Comparison of ENCODE assay signal across 8 cellular contexts in the genomic region with DNA sequence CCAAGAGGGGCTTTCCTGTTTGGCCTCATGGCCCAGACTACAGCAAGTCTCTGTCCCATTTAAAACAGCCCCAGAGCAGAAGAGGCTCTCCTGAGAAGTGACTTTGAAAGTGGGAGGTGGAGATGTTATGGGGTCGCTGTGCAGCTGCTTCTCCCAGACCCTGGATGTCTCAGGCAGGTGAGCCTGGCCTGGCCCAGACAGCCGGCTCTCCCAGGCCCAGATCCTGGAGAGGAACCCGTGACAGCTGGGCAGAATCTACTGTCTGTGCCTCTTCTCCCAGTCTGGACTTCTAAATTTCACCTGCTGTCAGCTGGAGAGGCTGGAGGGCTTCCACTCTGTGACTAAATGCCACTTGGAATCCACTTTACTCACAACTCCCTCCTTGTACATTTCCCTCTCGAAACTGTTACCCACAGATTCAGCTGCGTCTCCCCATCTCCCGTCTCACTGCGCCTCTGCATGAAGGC. TPM values are rescaled to one million over a fixed set of nuclear protein-coding genes. Genes with fewer than 3 reads are reported as not detected.
DNase-seq lines count a peak whose midpoint lies in the region; ATAC-seq and TF ChIP-seq lines count a peak whose summit lies in the region.
"Had no signal": no experiment of that assay in that cellular context is flagged by ENCODE, and none has a peak within 500 bp of the region (broad histone marks: within the 10 kb centered on the region; RNA-seq: fewer than 3 reads in every experiment).

No MANE protein-coding gene starts in this region.

- H2AFZ ChIP-seq in GM23248 = peak overlapping the region; percentile 99

- H3K27me3 ChIP-seq in GM23248 (replicated peaks; ENCODE audit: insufficient read depth) (no peaks in the 10 kb centered on the region), heart right ventricle (no peaks in the 10 kb centered on the region)

- no peak for TF ChIP-seq CTCF in heart right ventricle (IDR thresholded peaks at IDR 0.05)

- in situ Hi-C loops in GM23248 (cut with MboI) = no loop called here

- intact Hi-C loops in heart right ventricle (cut with DNase I) = loop anchor here in 1 of 10 donors (2.0 kb wide), 1 partner anchor 17 kb away; no protein-coding TSS in a partner anchor

- peak overlapping the region; percentile 81 for H3K9ac ChIP-seq in GM23248

- H3F3A ChIP-seq in GM23248 (ENCODE audit: insufficient read depth) = peaks cover 6% of the 10 kb centered on the region; the same call in 1 of the 2 replicates

- peak; percentile 12; the same call in 2 of the 3 replicates for ATAC-seq in SK-N-SH treated with all-trans-retinoic acid at 6 μM for 48 hours
- ATAC-seq in heart right ventricle = peak in 3 of 8 donors; percentile 1 to 4 (median 1)
- ATAC-seq in HG02763 (IDR thresholded peaks at IDR 0.05; ENCODE audit: unreplicated experiment) = no peak
- ATAC-seq in GM19324 (IDR thresholded peaks at IDR 0.05; ENCODE audit: low FRiP score, unreplicated experiment) = no peak

- H3K27ac ChIP-seq in GM23248 = peak overlapping the region; percentile 88
- H3K27ac ChIP-seq in heart right ventricle = peak overlapping the region; percentile 32 to 93 (median 76)

- H3K4me2 ChIP-seq in GM23248 (ENCODE audit: unreplicated experiment) = peak overlapping the region; percentile 79

- no peaks in the 10 kb centered on the region for H3K9me2 ChIP-seq in GM23248 (ENCODE audit: insufficient read depth)

- H3K9me3 ChIP-seq in GM23248 (ENCODE audit: low read depth) (no peaks in the 10 kb centered on the region), heart right ventricle (no peaks in the 10 kb centered on the region)

- peaks cover 10% of the 10 kb centered on the region for H3K4me1 ChIP-seq in GM23248 (ENCODE audit: insufficient read depth)
- peaks cover 21 to 70% (median 54%) of the 10 kb centered on the region in 9 donors for H3K4me1 ChIP-seq in heart right ventricle

- no peaks in the 10 kb centered on the region for H4K20me1 ChIP-seq in GM23248 (ENCODE audit: insufficient read depth)

- H3K36me3 ChIP-seq in GM23248 (ENCODE audit: low read depth) = no peaks in the 10 kb centered on the region
- peaks cover 0 to 35% (median 17%) of the 10 kb centered on the region in 9 donors for H3K36me3 ChIP-seq in heart right ventricle

- DNase-seq in GM23248 (no peak), heart right ventricle (no peak), NCI-H345 treated with DMSO at 0.1 percent for 48 hours (lab: John Stamatoyannopoulos, UW; ENCODE audit: unreplicated experiment) (no peak)
- peak; percentile 34 for DNase-seq in stimulated activated CD8-positive, alpha-beta memory T cell treated with anti-CD3 and anti-CD28 coated beads, Interleukin-4, amount 100 ng/mL, for 48 hours

- no peaks in the 10 kb centered on the region for H3K79me2 ChIP-seq in GM23248 (ENCODE audit: insufficient read depth)

- WGBS in GM23248 (ENCODE audit: low coverage in 1 of 2, low lambda C conversion rate in 2 of 2, missing lambda C conversion rate in 2 of 2), 2 experiments = 55 to 66% methylated on average over 7 of the region's 7 CpGs
- 43 to 58% methylated on average over 7 of the region's 7 CpGs for WGBS in heart right ventricle, 2 donors

- H3K4me3 ChIP-seq in GM23248 = no peak overlapping the region
- H3K4me3 ChIP-seq in heart right ventricle = peak overlapping the region in 1 of 10 donors; percentile 27

TF ChIP-seq in SK-N-SH treated with all-trans-retinoic acid at 6 μM for 48 hours, 23 proteins besides CTCF, POLR2A, EP300 and RAD21 (continues in another document):
- TF ChIP-seq ZFP30 (CRISPR knock-in tag; IDR thresholded peaks at IDR 0.05) = no peak
- no peak for TF ChIP-seq CSDC2 (CRISPR knock-in tag; IDR thresholded peaks at IDR 0.05)
- TF ChIP-seq SNAI2 (CRISPR knock-in tag; IDR thresholded peaks at IDR 0.05) = no peak
- no peak for TF ChIP-seq ZFP3 (CRISPR knock-in tag; IDR thresholded peaks at IDR 0.05)
- TF ChIP-seq OSR1 (CRISPR knock-in tag; IDR thresholded peaks at IDR 0.05) = no peak
- TF ChIP-seq RARB (CRISPR knock-in tag; IDR thresholded peaks at IDR 0.05) = no peak
- TF ChIP-seq ZNF70 (CRISPR knock-in tag; IDR thresholded peaks at IDR 0.05) = no peak
- TF ChIP-seq, protein P1, sequence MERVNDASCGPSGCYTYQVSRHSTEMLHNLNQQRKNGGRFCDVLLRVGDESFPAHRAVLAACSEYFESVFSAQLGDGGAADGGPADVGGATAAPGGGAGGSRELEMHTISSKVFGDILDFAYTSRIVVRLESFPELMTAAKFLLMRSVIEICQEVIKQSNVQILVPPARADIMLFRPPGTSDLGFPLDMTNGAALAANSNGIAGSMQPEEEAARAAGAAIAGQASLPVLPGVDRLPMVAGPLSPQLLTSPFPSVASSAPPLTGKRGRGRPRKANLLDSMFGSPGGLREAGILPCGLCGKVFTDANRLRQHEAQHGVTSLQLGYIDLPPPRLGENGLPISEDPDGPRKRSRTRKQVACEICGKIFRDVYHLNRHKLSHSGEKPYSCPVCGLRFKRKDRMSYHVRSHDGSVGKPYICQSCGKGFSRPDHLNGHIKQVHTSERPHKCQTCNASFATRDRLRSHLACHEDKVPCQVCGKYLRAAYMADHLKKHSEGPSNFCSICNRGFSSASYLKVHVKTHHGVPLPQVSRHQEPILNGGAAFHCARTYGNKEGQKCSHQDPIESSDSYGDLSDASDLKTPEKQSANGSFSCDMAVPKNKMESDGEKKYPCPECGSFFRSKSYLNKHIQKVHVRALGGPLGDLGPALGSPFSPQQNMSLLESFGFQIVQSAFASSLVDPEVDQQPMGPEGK (CRISPR knock-in tag; IDR thresholded peaks at IDR 0.05; ENCODE audit: borderline replicate concordance) = no peak
- TF ChIP-seq ZNF565 (CRISPR knock-in tag; conservative IDR thresholded peaks at IDR 0.05; ENCODE audit: low read depth) = no peak
- TF ChIP-seq, protein P2, sequence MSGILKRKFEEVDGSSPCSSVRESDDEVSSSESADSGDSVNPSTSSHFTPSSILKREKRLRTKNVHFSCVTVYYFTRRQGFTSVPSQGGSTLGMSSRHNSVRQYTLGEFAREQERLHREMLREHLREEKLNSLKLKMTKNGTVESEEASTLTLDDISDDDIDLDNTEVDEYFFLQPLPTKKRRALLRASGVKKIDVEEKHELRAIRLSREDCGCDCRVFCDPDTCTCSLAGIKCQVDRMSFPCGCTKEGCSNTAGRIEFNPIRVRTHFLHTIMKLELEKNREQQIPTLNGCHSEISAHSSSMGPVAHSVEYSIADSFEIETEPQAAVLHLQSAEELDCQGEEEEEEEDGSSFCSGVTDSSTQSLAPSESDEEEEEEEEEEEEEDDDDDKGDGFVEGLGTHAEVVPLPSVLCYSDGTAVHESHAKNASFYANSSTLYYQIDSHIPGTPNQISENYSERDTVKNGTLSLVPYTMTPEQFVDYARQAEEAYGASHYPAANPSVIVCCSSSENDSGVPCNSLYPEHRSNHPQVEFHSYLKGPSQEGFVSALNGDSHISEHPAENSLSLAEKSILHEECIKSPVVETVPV (CRISPR knock-in tag; IDR thresholded peaks at IDR 0.05) = no peak
- no peak for TF ChIP-seq BACH2 (CRISPR knock-in tag; IDR thresholded peaks at IDR 0.05; ENCODE audit: borderline replicate concordance)
- TF ChIP-seq TOX (CRISPR knock-in tag; IDR thresholded peaks at IDR 0.05; ENCODE audit: borderline replicate concordance) = no peak
- no peak for TF ChIP-seq ZC3H10 (CRISPR knock-in tag; IDR thresholded peaks at IDR 0.05)
- TF ChIP-seq, protein P3, sequence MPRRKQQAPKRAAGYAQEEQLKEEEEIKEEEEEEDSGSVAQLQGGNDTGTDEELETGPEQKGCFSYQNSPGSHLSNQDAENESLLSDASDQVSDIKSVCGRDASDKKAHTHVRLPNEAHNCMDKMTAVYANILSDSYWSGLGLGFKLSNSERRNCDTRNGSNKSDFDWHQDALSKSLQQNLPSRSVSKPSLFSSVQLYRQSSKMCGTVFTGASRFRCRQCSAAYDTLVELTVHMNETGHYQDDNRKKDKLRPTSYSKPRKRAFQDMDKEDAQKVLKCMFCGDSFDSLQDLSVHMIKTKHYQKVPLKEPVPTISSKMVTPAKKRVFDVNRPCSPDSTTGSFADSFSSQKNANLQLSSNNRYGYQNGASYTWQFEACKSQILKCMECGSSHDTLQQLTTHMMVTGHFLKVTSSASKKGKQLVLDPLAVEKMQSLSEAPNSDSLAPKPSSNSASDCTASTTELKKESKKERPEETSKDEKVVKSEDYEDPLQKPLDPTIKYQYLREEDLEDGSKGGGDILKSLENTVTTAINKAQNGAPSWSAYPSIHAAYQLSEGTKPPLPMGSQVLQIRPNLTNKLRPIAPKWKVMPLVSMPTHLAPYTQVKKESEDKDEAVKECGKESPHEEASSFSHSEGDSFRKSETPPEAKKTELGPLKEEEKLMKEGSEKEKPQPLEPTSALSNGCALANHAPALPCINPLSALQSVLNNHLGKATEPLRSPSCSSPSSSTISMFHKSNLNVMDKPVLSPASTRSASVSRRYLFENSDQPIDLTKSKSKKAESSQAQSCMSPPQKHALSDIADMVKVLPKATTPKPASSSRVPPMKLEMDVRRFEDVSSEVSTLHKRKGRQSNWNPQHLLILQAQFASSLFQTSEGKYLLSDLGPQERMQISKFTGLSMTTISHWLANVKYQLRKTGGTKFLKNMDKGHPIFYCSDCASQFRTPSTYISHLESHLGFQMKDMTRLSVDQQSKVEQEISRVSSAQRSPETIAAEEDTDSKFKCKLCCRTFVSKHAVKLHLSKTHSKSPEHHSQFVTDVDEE (CRISPR knock-in tag; IDR thresholded peaks at IDR 0.05) = no peak
- TF ChIP-seq, protein P4, sequence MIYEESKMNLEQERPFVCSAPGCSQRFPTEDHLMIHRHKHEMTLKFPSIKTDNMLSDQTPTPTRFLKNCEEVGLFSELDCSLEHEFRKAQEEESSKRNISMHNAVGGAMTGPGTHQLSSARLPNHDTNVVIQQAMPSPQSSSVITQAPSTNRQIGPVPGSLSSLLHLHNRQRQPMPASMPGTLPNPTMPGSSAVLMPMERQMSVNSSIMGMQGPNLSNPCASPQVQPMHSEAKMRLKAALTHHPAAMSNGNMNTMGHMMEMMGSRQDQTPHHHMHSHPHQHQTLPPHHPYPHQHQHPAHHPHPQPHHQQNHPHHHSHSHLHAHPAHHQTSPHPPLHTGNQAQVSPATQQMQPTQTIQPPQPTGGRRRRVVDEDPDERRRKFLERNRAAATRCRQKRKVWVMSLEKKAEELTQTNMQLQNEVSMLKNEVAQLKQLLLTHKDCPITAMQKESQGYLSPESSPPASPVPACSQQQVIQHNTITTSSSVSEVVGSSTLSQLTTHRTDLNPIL (CRISPR knock-in tag; IDR thresholded peaks at IDR 0.05; ENCODE audit: low read depth) = no peak
- TF ChIP-seq ARNTL (CRISPR knock-in tag; IDR thresholded peaks at IDR 0.05; ENCODE audit: borderline replicate concordance, low read depth) = no peak
- no peak for TF ChIP-seq GLIS3 (CRISPR knock-in tag; IDR thresholded peaks at IDR 0.05)
- no peak for TF ChIP-seq TCF4 (CRISPR knock-in tag; IDR thresholded peaks at IDR 0.05; ENCODE audit: borderline replicate concordance)

RNA-seq across cellular contexts. Expression of a gene that starts 20.5 kb away (rescaled TPM):
- 0.38 and 1.1 TPM in 2 replicates for total RNA-seq in GM23248 (2014; rRNA removed; shearing (Covaris generic))
- 0.23 and 0.29 TPM in 2 replicates for polyA plus RNA-seq in GM23248 (2016; fragmentation: Nextera tagmentation; extraction: Ambion mirVana)
- 10 to 100 TPM; 21.0 to 53.1 (median 32.3) TPM for total RNA-seq in heart right ventricle
- polyA plus RNA-seq in heart right ventricle = 10 to 100 TPM in 1 of 2 donors, 1 to 10 TPM in 1; 7.0 to 27.3 TPM

RNA-seq across cellular contexts. Expression of a gene that starts 33.8 kb away (rescaled TPM):
- total RNA-seq in GM23248 (2014; rRNA removed; shearing (Covaris generic)) = 0.13 and 0.32 TPM in 2 replicates
- 0.65 and 0.67 TPM in 2 replicates for polyA plus RNA-seq in GM23248 (2016; fragmentation: Nextera tagmentation; extraction: Ambion mirVana)
- 100 to 1,000 TPM in 5 of 10 donors, 10 to 100 TPM in 5; 76.1 to 140 (median 102) TPM for total RNA-seq in heart right ventricle
- 100 to 1,000 TPM in 1 of 2 donors, 10 to 100 TPM in 1; 42.6 to 129 TPM for polyA plus RNA-seq in heart right ventricle
- total RNA-seq: T-helper 1 cell treated with Interleukin-12 subunit alpha and Interleukin-12 subunit beta and Interleukin-4 antibody, amounts not matched to agents 30 ng/mL and 1 ng/mL, for 36 hours had no signal

Comparison
In these comparisons a context has a peak if more than half of its experiments do, and no peak if none do; other contexts are left out.
1. RNA of a gene that starts 20.5 kb away (total RNA-seq): 21.0 to 53.1 TPM in heart right ventricle; 0.38 to 1.1 TPM in GM23248; every median in the first group is over 10 times any median in the second.
2. RNA of a gene that starts 33.8 kb away (total RNA-seq): 76.1 to 140 TPM in heart right ventricle; 0.13 to 0.32 TPM in GM23248; every median in the first group is over 10 times any median in the second.